Comparison of ENCODE assay signal across 9 cellular contexts in genomic region chr16:84687715-84688114, GRCh38. TPM values are rescaled to one million over a fixed set of nuclear protein-coding genes. Genes with fewer than 3 reads are reported as not detected.
DNase-seq lines count a peak whose midpoint lies in the region; ATAC-seq, FAIRE-seq and TF ChIP-seq lines count a peak whose summit lies in the region.
"Had no signal": no experiment of that assay in that cellular context is flagged by ENCODE, and none has a peak within 500 bp of the region (broad histone marks: within the 10 kb centered on the region; RNA-seq: fewer than 3 reads in every experiment).

No MANE protein-coding gene starts in this region.

- H3K27me3 ChIP-seq in HepG2 (ENCODE audit: control insufficient read depth in 1 of 2, insufficient read depth in 2 of 2, low read length in 2 of 2) (peaks cover 0 to 9% of the 10 kb centered on the region in 2 experiments; a peak in 2 of 5 replicates), right lobe of liver (no peaks in the 10 kb centered on the region), bronchial epithelial cell (ENCODE audit: control insufficient read depth, insufficient read depth, low read length) (no peaks in the 10 kb centered on the region), uterus (no peaks in the 10 kb centered on the region)

- H3K4me1 Mint-ChIP-seq in chondrocyte (ENCODE audit: low read depth), result peaks cover 17% of the 10 kb centered on the region

- no peaks in the 10 kb centered on the region for H4K20me1 ChIP-seq in HepG2 (ENCODE audit: insufficient read depth, low read length)

- BruUV-seq in HepG2 (replicated peaks; lab: Mats Ljungman, UMichigan), result no TSS peak

- TF ChIP-seq CTCF in HepG2 (CRISPR knock-in tag; IDR thresholded peaks at IDR 0.05), result no peak
- TF ChIP-seq CTCF in right lobe of liver (IDR thresholded peaks at IDR 0.05), result no peak
- TF ChIP-seq CTCF in bronchial epithelial cell (IDR thresholded peaks at IDR 0.05; ENCODE audit: insufficient read depth, low read length, severe bottlenecking), result no peak
- no peak for TF ChIP-seq CTCF in chondrocyte (IDR thresholded peaks at IDR 0.05)
- no peak for TF ChIP-seq CTCF in uterus (IDR thresholded peaks at IDR 0.05)

- no peak overlapping the region for H3K4me3 Mint-ChIP-seq in chondrocyte (ENCODE audit: unreplicated experiment)

- H3K9ac ChIP-seq in HepG2 (ENCODE audit: insufficient read depth, low read depth, low read length), result no peak overlapping the region

- H3K9me3 ChIP-seq in HepG2 (ENCODE audit: low read length), result no peaks in the 10 kb centered on the region
- H3K9me3 ChIP-seq in right lobe of liver, result no peaks in the 10 kb centered on the region
- no peaks in the 10 kb centered on the region for H3K9me3 ChIP-seq in uterus
- H3K9me3 ChIP-seq: heart left ventricle had no signal

- no peak overlapping the region for H3K27ac Mint-ChIP-seq in chondrocyte (ENCODE audit: unreplicated experiment)

- H3K4me3 ChIP-seq in HepG2 (replicated peaks in 1 of 3; ENCODE audit: insufficient read depth in 1 of 3, low read depth in 2 of 3, low read length in 3 of 3) (no peak overlapping the region), right lobe of liver (no peak overlapping the region), bronchial epithelial cell (ENCODE audit: low read depth, low read length) (no peak overlapping the region), uterus (no peak overlapping the region)
- H3K4me3 ChIP-seq: heart left ventricle had no signal

- no peaks in the 10 kb centered on the region for H3K36me3 Mint-ChIP-seq in chondrocyte (ENCODE audit: low read depth)

- H3K4me1 ChIP-seq in HepG2 (ENCODE audit: insufficient read depth, low read length) (peaks cover 40% of the 10 kb centered on the region), right lobe of liver (peaks cover 0 to 2% (median 0%) of the 10 kb centered on the region in 4 donors), uterus (no peaks in the 10 kb centered on the region)

- TF ChIP-seq POLR2A in HepG2 (IDR thresholded peaks at IDR 0.05; ENCODE audit: insufficient read depth in 1 of 2, low read depth in 2 of 2, low read length in 2 of 2) (no peak), right lobe of liver (IDR thresholded peaks at IDR 0.05) (no peak), uterus (IDR thresholded peaks at IDR 0.05) (no peak)

- ATAC-seq in HepG2 (no peak), right lobe of liver (no peak), HG03457 (IDR thresholded peaks at IDR 0.05; ENCODE audit: unreplicated experiment) (peak; percentile 59)

- CTCF ChIA-PET in HepG2 (lab: Yijun Ruan, JAX; ENCODE audit: low intra/inter-chr PET ratio, low total read pairs), result no interaction called here

- FAIRE-seq in HepG2 (lab: Jason Lieb, UNC) (no peak), bronchial epithelial cell (lab: Jason Lieb, UNC) (no peak)

- DNase-seq in HepG2 (ENCODE audit: low spot score) (no peak), right lobe of liver (no peak), bronchial epithelial cell (ENCODE audit: low read depth) (peak; percentile 89), chondrocyte (ENCODE audit: low spot score) (no peak), NCI-H1436 treated with DMSO at 0.1 percent for 48 hours (lab: John Stamatoyannopoulos, UW) (no peak), uterus (no peak), mesenteric fat pad (ENCODE audit: low spot score) (no peak)
- DNase-seq: heart left ventricle had no signal

- POLR2A ChIA-PET in HepG2 (lab: Yijun Ruan, JAX), result no interaction called here

- no peak overlapping the region for H3K27ac ChIP-seq in HepG2 (ENCODE audit: extremely low read length, insufficient read depth, low read length)
- no peak overlapping the region for H3K27ac ChIP-seq in right lobe of liver
- H3K27ac ChIP-seq in uterus, result no peak overlapping the region
- H3K27ac ChIP-seq: heart left ventricle had no signal

- no peak for TF ChIP-seq RAD21 in HepG2 (CRISPR knock-in tag; IDR thresholded peaks at IDR 0.05)

- in situ Hi-C loops in HepG2 (cut with HindIII; ENCODE audit: extremely low pct_ligation_motif_present, low pct_unique_long_range_greater_than_20kb), result no loop called here

- 52% methylated on average over 6 of the region's 6 CpGs for WGBS in HepG2 (ENCODE audit: low lambda C conversion rate)
- 70% methylated on average over 6 of the region's 6 CpGs for WGBS in right lobe of liver (ENCODE audit: insufficient coverage, low coverage, low lambda C conversion rate, missing lambda C conversion rate)

- H3K36me3 ChIP-seq in HepG2 (replicated peaks in 1 of 2; ENCODE audit: control insufficient read depth in 1 of 2, insufficient read depth in 2 of 2, low read length in 2 of 2) (no peaks in the 10 kb centered on the region), right lobe of liver (no peaks in the 10 kb centered on the region), bronchial epithelial cell (ENCODE audit: control insufficient read depth, insufficient read depth, low read length) (no peaks in the 10 kb centered on the region), uterus (no peaks in the 10 kb centered on the region)
- H3K36me3 ChIP-seq: heart left ventricle had no signal

- no peaks in the 10 kb centered on the region for H3K79me2 ChIP-seq in HepG2 (ENCODE audit: insufficient read depth, low read length)

- TF ChIP-seq EP300 in HepG2 (IDR thresholded peaks at IDR 0.05; ENCODE audit: low read depth in 2 of 2, low read length in 2 of 2) (no peak), HepG2 (CRISPR knock-in tag; IDR thresholded peaks at IDR 0.05; ENCODE audit: borderline replicate concordance) (no peak)

- H2AFZ ChIP-seq in HepG2 (ENCODE audit: low read length), result peak overlapping the region; percentile 55

- no peaks in the 10 kb centered on the region for H3K27me3 Mint-ChIP-seq in chondrocyte (ENCODE audit: low read depth)

- no peak overlapping the region for H3K4me2 ChIP-seq in HepG2 (ENCODE audit: low read depth, low read length)

- intact Hi-C loops in HepG2 (cut with micrococcal nuclease; ENCODE audit: unreplicated experiment), result no loop called here
- intact Hi-C loops in right lobe of liver (cut with DNase I), result no loop called here
- intact Hi-C loops in uterus (cut with DNase I; ENCODE audit: low total_unique reads), result no loop called here

- H3K9me3 Mint-ChIP-seq in chondrocyte (ENCODE audit: low read depth), result no peaks in the 10 kb centered on the region

RNA-seq across cellular contexts. Expression of gene USP10, which starts 12.1 kb away (rescaled TPM):
- total RNA-seq in HepG2 (2016; rRNA removed; fragmentation: Illumina TruSeq; extraction: Trizol) (79.1 and 97.6 TPM in 2 replicates), right lobe of liver (10 to 100 TPM; 41.5 to 53.2 (median 44.6) TPM), bronchial epithelial cell (33.7 and 47.1 TPM in 2 replicates), chondrocyte (43.0 to 59.3 TPM (median 43.4 TPM) in 3 replicates), uterus (10 to 100 TPM; 12.6 to 83.3 (median 44.2) TPM), mesenteric fat pad (86.0 TPM)
- total RNA-seq in HepG2 (2016; cell fraction: cytosol; rRNA removed; fragmentation: Illumina TruSeq; extraction: Trizol; ENCODE audit: low read depth), result 57.5 and 62.5 TPM in 2 replicates
- total RNA-seq in HepG2 (2016; cell fraction: insoluble cytoplasmic fraction; rRNA removed; fragmentation: Illumina TruSeq; extraction: Trizol), result 76.4 and 87.1 TPM in 2 replicates
- 73.6 and 81.2 TPM in 2 replicates for total RNA-seq in HepG2 (2016; cell fraction: membrane; rRNA removed; fragmentation: Illumina TruSeq; extraction: Trizol)
- total RNA-seq in HepG2 (2016; cell fraction: nucleus; rRNA removed; fragmentation: Illumina TruSeq; extraction: Trizol), result 78.0 and 88.2 TPM in 2 replicates
- 114 and 122 TPM in 2 replicates for polyA plus RNA-seq in HepG2 (2011; rRNA removed)
- 68.7 and 92.2 TPM in 2 replicates for polyA plus RNA-seq in HepG2 (2011; cell fraction: cytosol; rRNA removed)
- polyA plus RNA-seq in HepG2 (2011; cell fraction: nucleus; rRNA removed), result 127 and 143 TPM in 2 replicates
- polyA plus RNA-seq in HepG2 (2012), result 65.1 and 93.3 TPM in 2 replicates
- polyA plus RNA-seq in HepG2 (2016; cell fraction: cytosol; fragmentation: Illumina TruSeq; extraction: Trizol; ENCODE audit: low read depth), result 17.7 and 17.8 TPM in 2 replicates
- 102 and 128 TPM in 2 replicates for polyA plus RNA-seq in HepG2 (2016; cell fraction: insoluble cytoplasmic fraction; fragmentation: Illumina TruSeq; extraction: Trizol; ENCODE audit: low read depth)
- 41.4 and 44.1 TPM in 2 replicates for polyA plus RNA-seq in HepG2 (2016; cell fraction: membrane; fragmentation: Illumina TruSeq; extraction: Trizol; ENCODE audit: low read depth)
- polyA plus RNA-seq in HepG2 (2016; cell fraction: nucleus; fragmentation: Illumina TruSeq; extraction: Trizol; ENCODE audit: insufficient read depth, low read depth), result 118 and 120 TPM in 2 replicates
- 349 and 427 TPM in 2 replicates for polyA minus RNA-seq in HepG2 (2011; rRNA and poly(A)+ RNA removed; ENCODE audit: low replicate concordance)
- 64.3 and 66.8 TPM in 2 replicates for polyA minus RNA-seq in HepG2 (2011; cell fraction: cytosol; rRNA and poly(A)+ RNA removed)
- polyA minus RNA-seq in HepG2 (2011; cell fraction: nucleus; rRNA and poly(A)+ RNA removed), result 118 TPM in 2 replicates

RNA-seq across cellular contexts. Expression of gene KLHL36, which starts 39.4 kb away (rescaled TPM):
- 23.6 and 24.3 TPM in 2 replicates for total RNA-seq in HepG2 (2016; rRNA removed; fragmentation: Illumina TruSeq; extraction: Trizol)
- total RNA-seq in HepG2 (2016; cell fraction: cytosol; rRNA removed; fragmentation: Illumina TruSeq; extraction: Trizol; ENCODE audit: low read depth), result 5.2 and 5.7 TPM in 2 replicates
- total RNA-seq in HepG2 (2016; cell fraction: insoluble cytoplasmic fraction; rRNA removed; fragmentation: Illumina TruSeq; extraction: Trizol), result 19.7 and 25.5 TPM in 2 replicates
- total RNA-seq in HepG2 (2016; cell fraction: membrane; rRNA removed; fragmentation: Illumina TruSeq; extraction: Trizol), result 13.6 and 13.8 TPM in 2 replicates
- 19.3 and 23.7 TPM in 2 replicates for total RNA-seq in HepG2 (2016; cell fraction: nucleus; rRNA removed; fragmentation: Illumina TruSeq; extraction: Trizol)
- polyA plus RNA-seq in HepG2 (2011; rRNA removed), result 26.0 and 34.9 TPM in 2 replicates
- 19.5 and 24.5 TPM in 2 replicates for polyA plus RNA-seq in HepG2 (2011; cell fraction: cytosol; rRNA removed)
- polyA plus RNA-seq in HepG2 (2011; cell fraction: nucleus; rRNA removed), result 101 and 113 TPM in 2 replicates
- polyA plus RNA-seq in HepG2 (2012), result 13.5 and 16.7 TPM in 2 replicates
- polyA plus RNA-seq in HepG2 (2016; cell fraction: cytosol; fragmentation: Illumina TruSeq; extraction: Trizol; ENCODE audit: low read depth), result 3.3 and 4.5 TPM in 2 replicates
- 12.0 and 13.5 TPM in 2 replicates for polyA plus RNA-seq in HepG2 (2016; cell fraction: insoluble cytoplasmic fraction; fragmentation: Illumina TruSeq; extraction: Trizol; ENCODE audit: low read depth)
- 5.3 and 6.0 TPM in 2 replicates for polyA plus RNA-seq in HepG2 (2016; cell fraction: membrane; fragmentation: Illumina TruSeq; extraction: Trizol; ENCODE audit: low read depth)
- polyA plus RNA-seq in HepG2 (2016; cell fraction: nucleus; fragmentation: Illumina TruSeq; extraction: Trizol; ENCODE audit: insufficient read depth, low read depth), result 30.5 and 31.5 TPM in 2 replicates
- polyA minus RNA-seq in HepG2 (2011; rRNA and poly(A)+ RNA removed; ENCODE audit: low replicate concordance), result 18.8 and 92.4 TPM in 2 replicates
- 32.9 and 39.6 TPM in 2 replicates for polyA minus RNA-seq in HepG2 (2011; cell fraction: cytosol; rRNA and poly(A)+ RNA removed)
- polyA minus RNA-seq in HepG2 (2011; cell fraction: nucleus; rRNA and poly(A)+ RNA removed), result 40.4 and 48.1 TPM in 2 replicates
- total RNA-seq in right lobe of liver, result 10 to 100 TPM; 20.1 to 31.3 (median 21.9) TPM
- 78.7 and 83.0 TPM in 2 replicates for total RNA-seq in bronchial epithelial cell
- 40.2 to 43.8 TPM (median 42.4 TPM) in 3 replicates for total RNA-seq in chondrocyte
- total RNA-seq in uterus, result 10 to 100 TPM; 38.2 to 70.7 (median 52.5) TPM
- total RNA-seq in mesenteric fat pad, result 55.4 TPM
